In genomic region chr1:37058424-37058988, GRCh38 we compare ENCODE assay signal across 2 cellular contexts.
TF ChIP-seq lines count a peak whose summit lies in the region.

No MANE protein-coding gene starts in this region.

TF ChIP-seq in SK-N-SH, 30 proteins besides CTCF, POLR2A, EP300 and RAD21 (continued from another document):
- no peak for TF ChIP-seq USF1 (IDR thresholded peaks at IDR 0.05; ENCODE audit: borderline replicate concordance, low read depth)
- no peak for TF ChIP-seq MEF2A (IDR thresholded peaks at IDR 0.05; ENCODE audit: borderline replicate concordance, low read depth)

TF ChIP-seq in SK-N-SH treated with all-trans-retinoic acid at 6 μM for 48 hours, 23 proteins besides CTCF, POLR2A, EP300 and RAD21 (continued from another document):
- TF ChIP-seq PATZ1 (CRISPR knock-in tag; IDR thresholded peaks at IDR 0.05; ENCODE audit: borderline replicate concordance) (no peak), TSHZ2 (CRISPR knock-in tag; IDR thresholded peaks at IDR 0.05) (no peak)
